Comparison of ENCODE assay signal across 13 cellular contexts in the genomic region with DNA sequence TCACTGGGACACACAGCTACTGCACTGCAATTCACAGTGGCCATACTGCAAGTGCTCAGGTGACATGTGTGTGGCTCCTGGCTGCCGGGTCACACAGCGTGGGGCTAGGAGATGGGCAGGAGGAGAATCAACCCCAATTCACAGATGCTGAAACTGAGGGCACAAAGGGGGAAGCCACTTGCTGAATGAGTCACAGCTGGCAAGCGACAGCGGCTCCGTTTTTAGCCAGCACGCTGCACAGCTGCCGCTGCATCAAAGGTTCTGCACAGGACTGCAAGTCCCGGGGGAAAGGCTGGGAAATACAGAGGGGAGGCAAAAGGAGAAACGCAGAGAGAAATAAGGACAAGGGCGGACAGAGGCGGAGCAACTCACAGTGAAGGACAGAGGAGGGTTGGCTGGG.
DNase-seq lines count a peak whose midpoint lies in the region; ATAC-seq and TF ChIP-seq lines count a peak whose summit lies in the region.
"Had no signal": no experiment of that assay in that cellular context is flagged by ENCODE, and none has a peak within 500 bp of the region (broad histone marks: within the 10 kb centered on the region; RNA-seq: fewer than 3 reads in every experiment).

No MANE protein-coding gene starts in this region.

- H3K27me3 ChIP-seq in BLaER1 treated with 17β-estradiol and CSF1 and Interleukin-3, amounts not matched to agents 10 nM and 100 nM = no peaks in the 10 kb centered on the region
- no peaks in the 10 kb centered on the region for H3K27me3 ChIP-seq in brain microvascular endothelial cell (replicated peaks)

- peaks cover 0 to 90% (median 0%) of the 10 kb centered on the region in 11 experiments; a peak in 6 of 22 replicates for H4K20me1 ChIP-seq in BLaER1 treated with 17β-estradiol and CSF1 and Interleukin-3, amounts not matched to agents 10 nM and 100 nM

- no peak for TF ChIP-seq CTCF in brain microvascular endothelial cell (IDR thresholded peaks at IDR 0.05; ENCODE audit: low read depth, low read length, missing control alignments)

- peak overlapping the region in 8 of 11 experiments; percentile 65 to 81 (median 69); a peak in 15 of 22 replicates for H3K27ac ChIP-seq in BLaER1 treated with 17β-estradiol and CSF1 and Interleukin-3, amounts not matched to agents 10 nM and 100 nM
- H3K27ac ChIP-seq in brain microvascular endothelial cell = no peak overlapping the region

- DNase-seq in globus pallidus (ENCODE audit: low spot score) = peak; percentile 31
- DNase-seq in inferior parietal cortex (ENCODE audit: extremely low spot score) = no peak
- no peak for DNase-seq in brain microvascular endothelial cell
- DNase-seq: activated CD8-positive, alpha-beta memory T cell treated with anti-CD3 and anti-CD28 coated beads, Interleukin-2, amount 10 ng/mL, durations not matched to agents 7 days and 5 days; activated naive CD4-positive, alpha-beta T cell treated with anti-CD3 and anti-CD28 coated beads, Interleukin-2, amount 50 U/mL, for 16 hours; DMS79 treated with DMSO at 0.1 percent for 48 hours; GOT3; SHP77 had no signal

- no peaks in the 10 kb centered on the region for H3K9me3 ChIP-seq in BLaER1 treated with 17β-estradiol and CSF1 and Interleukin-3, amounts not matched to agents 10 nM and 100 nM (replicated peaks in 1 of 11)

- H3K4me2 ChIP-seq in BLaER1 treated with 17β-estradiol and CSF1 and Interleukin-3, amounts not matched to agents 10 nM and 100 nM = peak overlapping the region; percentile 73 to 96 (median 89)

- in situ Hi-C loops in brain microvascular endothelial cell (cut with HindIII; ENCODE audit: low pct_ligation_motif_present, low sequenced_read_pairs) = no loop called here

- H3K4me3 ChIP-seq in BLaER1 treated with 17β-estradiol and CSF1 and Interleukin-3, amounts not matched to agents 10 nM and 100 nM = peak overlapping the region in 4 of 10 experiments; percentile 11 to 30 (median 22); a peak in 4 of 20 replicates
- H3K4me3 ChIP-seq in brain microvascular endothelial cell (ENCODE audit: low read depth, low read length) = no peak overlapping the region

- H3K36me3 ChIP-seq in BLaER1 treated with 17β-estradiol and CSF1 and Interleukin-3, amounts not matched to agents 10 nM and 100 nM = peaks cover 13 to 73% (median 37%) of the 10 kb centered on the region in 11 experiments; a peak in 20 of 22 replicates
- no peaks in the 10 kb centered on the region for H3K36me3 ChIP-seq in brain microvascular endothelial cell (replicated peaks)

- peak; percentile 57 for ATAC-seq in GM18867 (IDR thresholded peaks at IDR 0.05; ENCODE audit: unreplicated experiment)
- peak; percentile 57 for ATAC-seq in HG03439 (IDR thresholded peaks at IDR 0.05; ENCODE audit: unreplicated experiment)
- no peak for ATAC-seq in HG02763 (IDR thresholded peaks at IDR 0.05; ENCODE audit: unreplicated experiment)
- ATAC-seq in HG03342 (IDR thresholded peaks at IDR 0.05; ENCODE audit: unreplicated experiment) = no peak
- ATAC-seq: activated CD8-positive, alpha-beta memory T cell treated with anti-CD3 and anti-CD28 coated beads, Interleukin-2, amount 10 ng/mL, durations not matched to agents 7 days and 5 days had no signal

- H3K4me1 ChIP-seq in BLaER1 treated with 17β-estradiol and CSF1 and Interleukin-3, amounts not matched to agents 10 nM and 100 nM = peaks cover 31 to 58% (median 43%) of the 10 kb centered on the region in 10 experiments

- peak overlapping the region in 10 of 11 experiments; percentile 6 to 69 (median 55); a peak in 16 of 22 replicates for H3K9ac ChIP-seq in BLaER1 treated with 17β-estradiol and CSF1 and Interleukin-3, amounts not matched to agents 10 nM and 100 nM

Comparison
In these comparisons a context has a peak if more than half of its experiments do, and no peak if none do; other contexts are left out.
1. ATAC-seq: peak in GM18867 (single experiment) and HG03439 (single experiment); none in HG02763 (single experiment) and HG03342 (single experiment).